ENCODE assay signal across 8 cellular contexts in the genomic region with DNA sequence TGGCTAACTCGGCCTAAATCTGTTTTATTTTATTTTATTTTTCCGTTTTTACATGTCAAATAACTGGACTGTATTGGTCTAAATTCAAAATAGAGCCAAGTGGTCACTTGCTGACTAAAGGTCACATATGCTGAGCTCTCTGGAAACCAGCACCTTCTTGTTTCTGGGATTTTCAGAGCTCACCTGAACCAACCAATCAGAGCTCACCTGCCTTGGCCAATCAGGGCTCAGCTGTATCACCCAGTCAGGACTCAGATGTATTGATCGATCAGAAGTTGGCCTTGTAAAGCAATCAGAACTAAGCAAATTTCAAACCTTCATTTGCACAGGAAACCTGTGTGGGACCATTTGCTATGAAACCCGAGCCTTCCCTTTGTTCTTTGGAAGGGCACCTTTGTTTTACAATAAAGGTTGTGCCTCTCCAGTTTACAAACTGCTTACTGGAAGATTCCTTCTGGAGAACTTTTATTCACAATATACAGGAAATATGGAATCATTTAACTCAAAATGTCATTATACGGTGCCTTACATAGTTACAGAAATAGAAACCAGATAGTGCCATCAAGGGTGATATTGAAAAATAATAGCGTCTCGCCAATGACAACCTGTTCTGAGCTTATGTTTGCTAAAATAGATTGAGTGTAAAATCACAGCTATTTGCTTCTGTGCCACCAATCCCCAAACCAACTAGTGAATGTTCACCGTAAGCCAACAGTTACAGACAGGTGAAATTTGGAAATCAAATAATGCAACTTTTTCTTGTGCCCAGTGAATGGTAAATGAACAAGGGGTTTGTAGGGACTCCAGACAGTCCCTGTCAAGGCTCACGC. TPM values are rescaled to one million over a fixed set of nuclear protein-coding genes. Genes with fewer than 3 reads are reported as not detected.
DNase-seq lines count a peak whose midpoint lies in the region; ATAC-seq and TF ChIP-seq lines count a peak whose summit lies in the region.

No MANE protein-coding gene starts in this region.

- H3K27ac ChIP-seq in sigmoid colon = no peak overlapping the region

- peaks cover 0 to 28% (median 12%) of the 10 kb centered on the region in 3 donors for H3K27me3 ChIP-seq in sigmoid colon

- no peak for ATAC-seq in SK-N-SH treated with all-trans-retinoic acid at 6 μM for 48 hours

- no peak for TF ChIP-seq CTCF in epithelial cell of proximal tubule (conservative IDR thresholded peaks at IDR 0.05; ENCODE audit: low read depth, low read length)
- no peak for TF ChIP-seq CTCF in sigmoid colon (IDR thresholded peaks at IDR 0.05)

- peak; percentile 17 to 67 for DNase-seq in NCI-H2081 (lab: John Stamatoyannopoulos, UW)
- no peak for DNase-seq in NCI-H2081 treated with DMSO at 0.1 percent for 48 hours (lab: John Stamatoyannopoulos, UW)
- peak; percentile 59 for DNase-seq in NCI-H774 (lab: John Stamatoyannopoulos, UW)
- DNase-seq in epithelial cell of proximal tubule (ENCODE audit: low read depth) = no peak
- DNase-seq in sigmoid colon = no peak
- DNase-seq in NCI-H446 treated with DMSO at 0.1 percent for 48 hours (lab: John Stamatoyannopoulos, UW) = no peak
- no peak for DNase-seq in SKM-1 (lab: John Stamatoyannopoulos, UW; ENCODE audit: unreplicated experiment)

- H3K9me3 ChIP-seq in sigmoid colon = no peaks in the 10 kb centered on the region

- H3K4me3 ChIP-seq in epithelial cell of proximal tubule (ENCODE audit: low read depth, low read length) (peak overlapping the region; percentile 46), sigmoid colon (peak overlapping the region in 3 of 4 donors; percentile 24 to 26 (median 25))

- no peak for TF ChIP-seq EP300 in sigmoid colon (IDR thresholded peaks at IDR 0.05)

- no peaks in the 10 kb centered on the region for H3K4me1 ChIP-seq in sigmoid colon

- H3K36me3 ChIP-seq in sigmoid colon = no peaks in the 10 kb centered on the region

- intact Hi-C loops in sigmoid colon (cut with DNase I) = no loop called here

- no peak for TF ChIP-seq POLR2A in sigmoid colon (IDR thresholded peaks at IDR 0.05)

- whole genome bisulfite sequencing in sigmoid colon, 2 donors = 62 to 68% methylated on average over 9 of the region's 9 CpGs

TF ChIP-seq in SK-N-SH treated with all-trans-retinoic acid at 6 μM for 48 hours, 23 proteins besides CTCF, POLR2A, EP300 and RAD21:
- TF ChIP-seq ZNF565 (CRISPR knock-in tag; conservative IDR thresholded peaks at IDR 0.05; ENCODE audit: low read depth) (no peak), ISL1 (CRISPR knock-in tag; IDR thresholded peaks at IDR 0.05) (no peak), ARNTL (CRISPR knock-in tag; IDR thresholded peaks at IDR 0.05; ENCODE audit: borderline replicate concordance, low read depth) (no peak), GLIS3 (CRISPR knock-in tag; IDR thresholded peaks at IDR 0.05) (no peak), ZC3H10 (CRISPR knock-in tag; IDR thresholded peaks at IDR 0.05) (no peak), TCF4 (CRISPR knock-in tag; IDR thresholded peaks at IDR 0.05; ENCODE audit: borderline replicate concordance) (no peak)
- TF ChIP-seq, protein P1, sequence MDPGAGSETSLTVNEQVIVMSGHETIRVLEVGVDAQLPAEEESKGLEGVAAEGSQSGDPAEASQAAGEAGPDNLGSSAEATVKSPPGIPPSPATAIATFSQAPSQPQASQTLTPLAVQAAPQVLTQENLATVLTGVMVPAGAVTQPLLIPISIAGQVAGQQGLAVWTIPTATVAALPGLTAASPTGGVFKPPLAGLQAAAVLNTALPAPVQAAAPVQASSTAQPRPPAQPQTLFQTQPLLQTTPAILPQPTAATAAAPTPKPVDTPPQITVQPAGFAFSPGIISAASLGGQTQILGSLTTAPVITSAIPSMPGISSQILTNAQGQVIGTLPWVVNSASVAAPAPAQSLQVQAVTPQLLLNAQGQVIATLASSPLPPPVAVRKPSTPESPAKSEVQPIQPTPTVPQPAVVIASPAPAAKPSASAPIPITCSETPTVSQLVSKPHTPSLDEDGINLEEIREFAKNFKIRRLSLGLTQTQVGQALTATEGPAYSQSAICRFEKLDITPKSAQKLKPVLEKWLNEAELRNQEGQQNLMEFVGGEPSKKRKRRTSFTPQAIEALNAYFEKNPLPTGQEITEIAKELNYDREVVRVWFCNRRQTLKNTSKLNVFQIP (CRISPR knock-in tag; IDR thresholded peaks at IDR 0.05; ENCODE audit: borderline replicate concordance, low read depth) = no peak
- TF ChIP-seq, protein P2, sequence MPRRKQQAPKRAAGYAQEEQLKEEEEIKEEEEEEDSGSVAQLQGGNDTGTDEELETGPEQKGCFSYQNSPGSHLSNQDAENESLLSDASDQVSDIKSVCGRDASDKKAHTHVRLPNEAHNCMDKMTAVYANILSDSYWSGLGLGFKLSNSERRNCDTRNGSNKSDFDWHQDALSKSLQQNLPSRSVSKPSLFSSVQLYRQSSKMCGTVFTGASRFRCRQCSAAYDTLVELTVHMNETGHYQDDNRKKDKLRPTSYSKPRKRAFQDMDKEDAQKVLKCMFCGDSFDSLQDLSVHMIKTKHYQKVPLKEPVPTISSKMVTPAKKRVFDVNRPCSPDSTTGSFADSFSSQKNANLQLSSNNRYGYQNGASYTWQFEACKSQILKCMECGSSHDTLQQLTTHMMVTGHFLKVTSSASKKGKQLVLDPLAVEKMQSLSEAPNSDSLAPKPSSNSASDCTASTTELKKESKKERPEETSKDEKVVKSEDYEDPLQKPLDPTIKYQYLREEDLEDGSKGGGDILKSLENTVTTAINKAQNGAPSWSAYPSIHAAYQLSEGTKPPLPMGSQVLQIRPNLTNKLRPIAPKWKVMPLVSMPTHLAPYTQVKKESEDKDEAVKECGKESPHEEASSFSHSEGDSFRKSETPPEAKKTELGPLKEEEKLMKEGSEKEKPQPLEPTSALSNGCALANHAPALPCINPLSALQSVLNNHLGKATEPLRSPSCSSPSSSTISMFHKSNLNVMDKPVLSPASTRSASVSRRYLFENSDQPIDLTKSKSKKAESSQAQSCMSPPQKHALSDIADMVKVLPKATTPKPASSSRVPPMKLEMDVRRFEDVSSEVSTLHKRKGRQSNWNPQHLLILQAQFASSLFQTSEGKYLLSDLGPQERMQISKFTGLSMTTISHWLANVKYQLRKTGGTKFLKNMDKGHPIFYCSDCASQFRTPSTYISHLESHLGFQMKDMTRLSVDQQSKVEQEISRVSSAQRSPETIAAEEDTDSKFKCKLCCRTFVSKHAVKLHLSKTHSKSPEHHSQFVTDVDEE (CRISPR knock-in tag; IDR thresholded peaks at IDR 0.05) = no peak
- TF ChIP-seq, protein P3, sequence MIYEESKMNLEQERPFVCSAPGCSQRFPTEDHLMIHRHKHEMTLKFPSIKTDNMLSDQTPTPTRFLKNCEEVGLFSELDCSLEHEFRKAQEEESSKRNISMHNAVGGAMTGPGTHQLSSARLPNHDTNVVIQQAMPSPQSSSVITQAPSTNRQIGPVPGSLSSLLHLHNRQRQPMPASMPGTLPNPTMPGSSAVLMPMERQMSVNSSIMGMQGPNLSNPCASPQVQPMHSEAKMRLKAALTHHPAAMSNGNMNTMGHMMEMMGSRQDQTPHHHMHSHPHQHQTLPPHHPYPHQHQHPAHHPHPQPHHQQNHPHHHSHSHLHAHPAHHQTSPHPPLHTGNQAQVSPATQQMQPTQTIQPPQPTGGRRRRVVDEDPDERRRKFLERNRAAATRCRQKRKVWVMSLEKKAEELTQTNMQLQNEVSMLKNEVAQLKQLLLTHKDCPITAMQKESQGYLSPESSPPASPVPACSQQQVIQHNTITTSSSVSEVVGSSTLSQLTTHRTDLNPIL (CRISPR knock-in tag; IDR thresholded peaks at IDR 0.05; ENCODE audit: low read depth) = no peak

RNA-seq across cellular contexts. Expression of a gene that starts 17.3 kb away (rescaled TPM):
- total RNA-seq in epithelial cell of proximal tubule (5.9 and 7.3 TPM in 2 replicates), sigmoid colon (1 to 10 TPM; 1.4 to 6.6 (median 2.0) TPM)
- 10 to 100 TPM; 15.0 to 51.6 (median 22.9) TPM for polyA plus RNA-seq in sigmoid colon

RNA-seq across cellular contexts. Expression of a gene that starts 29.1 kb away (rescaled TPM):
- total RNA-seq in epithelial cell of proximal tubule (0.29 and 1.1 TPM in 2 replicates), sigmoid colon (1 to 10 TPM in 1 of 4 donors, under 1 TPM in 1, not detected in 2; 0.55 to 1.6 TPM)
- 10 to 100 TPM in 2 of 3 donors, 1 to 10 TPM in 1; 6.6 to 19.9 (median 11.1) TPM for polyA plus RNA-seq in sigmoid colon

Comparison
In these comparisons a context has a peak if more than half of its experiments do, and no peak if none do; other contexts are left out.
1. DNase-seq: peak in NCI-H2081 (2 of 2) and NCI-H774 (single experiment); none in NCI-H2081 treated with DMSO at 0.1 percent for 48 hours (single experiment), epithelial cell of proximal tubule (single experiment), sigmoid colon (single experiment), NCI-H446 treated with DMSO at 0.1 percent for 48 hours (single experiment) and SKM-1 (single experiment).